In genomic region chr7:30931927-30932540, GRCh38 we compare ENCODE assay signal across 23 cellular contexts. TPM values are rescaled to one million over a fixed set of nuclear protein-coding genes. Genes with fewer than 3 reads are reported as not detected.
A peak's percentile ranks its signal among the peaks of the same experiment; 100 is the strongest.
DNase-seq lines count a peak whose midpoint lies in the region; ATAC-seq and TF ChIP-seq lines count a peak whose summit lies in the region.
"Had no signal": no experiment of that assay in that cellular context is flagged by ENCODE, and none has a peak within 500 bp of the region (broad histone marks: within the 10 kb centered on the region; RNA-seq: fewer than 3 reads in every experiment).

No MANE protein-coding gene starts in this region.

- TF ChIP-seq CTCF in sigmoid colon (IDR thresholded peaks at IDR 0.05): no peak

- no peak for ATAC-seq in GM21360 (IDR thresholded peaks at IDR 0.05; ENCODE audit: unreplicated experiment)
- ATAC-seq: HCT116 had no signal

- H3K27ac ChIP-seq in sigmoid colon: peak overlapping the region in 3 of 4 donors; percentile 46 to 79 (median 66)
- H3K27ac ChIP-seq: esophagus squamous epithelium, WERI-Rb-1 had no signal

- WGBS in sigmoid colon, 2 donors: 60 to 82% methylated on average over 9 of the region's 9 CpGs

- H3K27me3 ChIP-seq in sigmoid colon: no peaks in the 10 kb centered on the region
- H3K27me3 ChIP-seq: adrenal gland, BE2C, cardiac muscle cell, esophagus squamous epithelium, stomach had no signal

- no peaks in the 10 kb centered on the region for H3K9me3 ChIP-seq in sigmoid colon
- H3K9me3 ChIP-seq: adrenal gland, BE2C had no signal

- no peak for TF ChIP-seq POLR2A in sigmoid colon (IDR thresholded peaks at IDR 0.05)

- peaks cover 0 to 4% (median 0%) of the 10 kb centered on the region in 4 donors for H3K36me3 ChIP-seq in sigmoid colon
- H3K36me3 ChIP-seq: adrenal gland, BE2C, cardiac muscle cell, esophagus squamous epithelium, WERI-Rb-1 had no signal

- intact Hi-C loops in sigmoid colon (cut with DNase I): no loop called here

- TF ChIP-seq EP300 in sigmoid colon (IDR thresholded peaks at IDR 0.05): no peak

- no peak overlapping the region for H3K4me3 ChIP-seq in sigmoid colon
- H3K4me3 ChIP-seq: adrenal gland, cardiac muscle cell, esophagus squamous epithelium, lung, stomach had no signal

- peaks cover 0 to 25% (median 22%) of the 10 kb centered on the region in 4 donors for H3K4me1 ChIP-seq in sigmoid colon
- H3K4me1 ChIP-seq: adrenal gland, BE2C had no signal

- DNase-seq in D341Med (ENCODE audit: low spot score) (peak; percentile 5), HuH-7.5 (ENCODE audit: low spot score) (peak; percentile 4), mesenteric fat pad (ENCODE audit: low spot score) (peak; percentile 55), sigmoid colon (peak; percentile 52), SIG-M5 treated with dmso at 0.1 percent for 504 hours (lab: John Stamatoyannopoulos, UW; ENCODE audit: unreplicated experiment) (no peak), UCSD-AML1 (lab: John Stamatoyannopoulos, UW; ENCODE audit: unreplicated experiment) (no peak)
- DNase-seq: BE2C; esophagus squamous epithelium; KBM-7; MV-4-11; NCI-H187; NCI-H226; stimulated activated CD4-positive, alpha-beta T cell treated with anti-CD3 and anti-CD28 coated beads, Interleukin-2, amount 100 ng/mL, for 24 hours; WERI-Rb-1 had no signal

RNA-seq across cellular contexts. Expression of gene AQP1, which starts 20.4 kb away (rescaled TPM):
- total RNA-seq in mesenteric fat pad (140 TPM), sigmoid colon (100 to 1,000 TPM in 3 of 4 donors, 10 to 100 TPM in 1; 66.0 to 191 (median 146) TPM)
- 10 to 100 TPM in 1 of 3 donors, 1 to 10 TPM in 2; 3.7 to 41.8 (median 7.8) TPM for polyA plus RNA-seq in sigmoid colon

RNA-seq across cellular contexts. Expression of gene GHRHR, which starts 31.7 kb away (rescaled TPM):
- not detected for total RNA-seq in mesenteric fat pad
- total RNA-seq in sigmoid colon: not detected
- polyA plus RNA-seq in sigmoid colon: not detected
- total RNA-seq: cardiac muscle cell, esophagus squamous epithelium, glomerular endothelial cell, neural crest cell, RPMI7951, stomach had no signal
- polyA plus RNA-seq: cardiac muscle cell had no signal

Comparison
In these comparisons a context has a peak if more than half of its experiments do, and no peak if none do; other contexts are left out.
1. DNase-seq: peak in D341Med (single experiment), HuH-7.5 (single experiment), mesenteric fat pad (single experiment) and sigmoid colon (single experiment); none in SIG-M5 treated with dmso at 0.1 percent for 504 hours (single experiment) and UCSD-AML1 (single experiment).